1 cellular context compared by ENCODE assay signal in genomic region chr2:44542520-44542919, GRCh38.
TF ChIP-seq lines count a peak whose summit lies in the region.

No MANE protein-coding gene starts in this region.

TF ChIP-seq in K562, 482 proteins besides CTCF, POLR2A, EP300 and RAD21 (continued from another document):
- TF ChIP-seq, protein P1, sequence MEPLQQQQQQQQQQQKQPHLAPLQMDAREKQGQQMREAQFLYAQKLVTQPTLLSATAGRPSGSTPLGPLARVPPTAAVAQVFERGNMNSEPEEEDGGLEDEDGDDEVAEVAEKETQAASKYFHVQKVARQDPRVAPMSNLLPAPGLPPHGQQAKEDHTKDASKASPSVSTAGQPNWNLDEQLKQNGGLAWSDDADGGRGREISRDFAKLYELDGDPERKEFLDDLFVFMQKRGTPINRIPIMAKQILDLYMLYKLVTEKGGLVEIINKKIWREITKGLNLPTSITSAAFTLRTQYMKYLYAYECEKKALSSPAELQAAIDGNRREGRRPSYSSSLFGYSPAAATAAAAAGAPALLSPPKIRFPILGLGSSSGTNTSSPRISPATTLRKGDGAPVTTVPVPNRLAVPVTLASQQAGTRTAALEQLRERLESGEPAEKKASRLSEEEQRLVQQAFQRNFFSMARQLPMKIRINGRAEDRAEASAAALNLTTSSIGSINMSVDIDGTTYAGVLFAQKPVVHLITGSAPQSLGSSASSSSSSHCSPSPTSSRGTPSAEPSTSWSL (CRISPR knock-in tag; IDR thresholded peaks at IDR 0.05; ENCODE audit: borderline replicate concordance) = no peak
- TF ChIP-seq E2F3 (CRISPR knock-in tag; IDR thresholded peaks at IDR 0.05) = no peak
- TF ChIP-seq EP400 (IDR thresholded peaks at IDR 0.05) = peak; percentile 12; the same call in 1 of the 2 replicates
- TF ChIP-seq ZBTB9 (CRISPR knock-in tag; IDR thresholded peaks at IDR 0.05) = no peak
- TF ChIP-seq, protein P2, sequence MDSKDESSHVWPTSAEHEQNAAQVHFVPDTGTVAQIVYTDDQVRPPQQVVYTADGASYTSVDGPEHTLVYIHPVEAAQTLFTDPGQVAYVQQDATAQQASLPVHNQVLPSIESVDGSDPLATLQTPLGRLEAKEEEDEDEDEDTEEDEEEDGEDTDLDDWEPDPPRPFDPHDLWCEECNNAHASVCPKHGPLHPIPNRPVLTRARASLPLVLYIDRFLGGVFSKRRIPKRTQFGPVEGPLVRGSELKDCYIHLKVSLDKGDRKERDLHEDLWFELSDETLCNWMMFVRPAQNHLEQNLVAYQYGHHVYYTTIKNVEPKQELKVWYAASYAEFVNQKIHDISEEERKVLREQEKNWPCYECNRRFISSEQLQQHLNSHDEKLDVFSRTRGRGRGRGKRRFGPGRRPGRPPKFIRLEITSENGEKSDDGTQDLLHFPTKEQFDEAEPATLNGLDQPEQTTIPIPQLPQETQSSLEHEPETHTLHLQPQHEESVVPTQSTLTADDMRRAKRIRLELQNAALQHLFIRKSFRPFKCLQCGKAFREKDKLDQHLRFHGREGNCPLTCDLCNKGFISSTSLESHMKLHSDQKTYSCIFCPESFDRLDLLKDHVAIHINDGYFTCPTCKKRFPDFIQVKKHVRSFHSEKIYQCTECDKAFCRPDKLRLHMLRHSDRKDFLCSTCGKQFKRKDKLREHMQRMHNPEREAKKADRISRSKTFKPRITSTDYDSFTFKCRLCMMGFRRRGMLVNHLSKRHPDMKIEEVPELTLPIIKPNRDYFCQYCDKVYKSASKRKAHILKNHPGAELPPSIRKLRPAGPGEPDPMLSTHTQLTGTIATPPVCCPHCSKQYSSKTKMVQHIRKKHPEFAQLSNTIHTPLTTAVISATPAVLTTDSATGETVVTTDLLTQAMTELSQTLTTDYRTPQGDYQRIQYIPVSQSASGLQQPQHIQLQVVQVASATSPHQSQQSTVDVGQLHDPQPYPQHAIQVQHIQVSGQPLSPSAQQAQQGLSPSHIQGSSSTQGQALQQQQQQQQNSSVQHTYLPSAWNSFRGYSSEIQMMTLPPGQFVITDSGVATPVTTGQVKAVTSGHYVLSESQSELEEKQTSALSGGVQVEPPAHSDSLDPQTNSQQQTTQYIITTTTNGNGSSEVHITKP (IDR thresholded peaks at IDR 0.05; ENCODE audit: partially characterized antibody) = peak; percentile 84
- TF ChIP-seq FOXJ3 (CRISPR knock-in tag; IDR thresholded peaks at IDR 0.05) = no peak
- no peak for TF ChIP-seq ZKSCAN3 (CRISPR knock-in tag; IDR thresholded peaks at IDR 0.05)
- TF ChIP-seq PHF20 (IDR thresholded peaks at IDR 0.05; ENCODE audit: partially characterized antibody) = no peak
- TF ChIP-seq EWSR1 (IDR thresholded peaks at IDR 0.05; ENCODE audit: borderline replicate concordance, low read depth, partially characterized antibody) = no peak
- no peak for TF ChIP-seq ZNF232 (CRISPR knock-in tag; IDR thresholded peaks at IDR 0.05)
- TF ChIP-seq SETDB1 (IDR thresholded peaks at IDR 0.05; ENCODE audit: low read length) = no peak
- peak; percentile 61; the same call in 1 of the 2 replicates for TF ChIP-seq SMARCE1 (IDR thresholded peaks at IDR 0.05)
- no peak for TF ChIP-seq GTF3C2 (IDR thresholded peaks at IDR 0.05; ENCODE audit: borderline replicate concordance, extremely low read depth, insufficient read length)
- no peak for TF ChIP-seq TCF15 (CRISPR knock-in tag; IDR thresholded peaks at IDR 0.05)
- peak; percentile 61; the same call in 1 of the 2 replicates for TF ChIP-seq TAL1 (IDR thresholded peaks at IDR 0.05)
- no peak for TF ChIP-seq BDP1 (IDR thresholded peaks at IDR 0.05; ENCODE audit: insufficient read depth, insufficient read length)
- TF ChIP-seq ZC3H4 (CRISPR knock-in tag; IDR thresholded peaks at IDR 0.05; ENCODE audit: borderline replicate concordance) = no peak
- TF ChIP-seq ZBED1 (IDR thresholded peaks at IDR 0.05) = no peak
- no peak for TF ChIP-seq RFX1 (IDR thresholded peaks at IDR 0.05)
- TF ChIP-seq SMC3 (conservative IDR thresholded peaks at IDR 0.05; ENCODE audit: insufficient read depth, low read depth, low read length) = no peak
- no peak for TF ChIP-seq IFI16 (CRISPR knock-in tag; IDR thresholded peaks at IDR 0.05)
- peak; percentile 31; the same call in 1 of the 2 replicates for TF ChIP-seq GATAD2B (IDR thresholded peaks at IDR 0.05; ENCODE audit: borderline replicate concordance)
- TF ChIP-seq, protein P3, sequence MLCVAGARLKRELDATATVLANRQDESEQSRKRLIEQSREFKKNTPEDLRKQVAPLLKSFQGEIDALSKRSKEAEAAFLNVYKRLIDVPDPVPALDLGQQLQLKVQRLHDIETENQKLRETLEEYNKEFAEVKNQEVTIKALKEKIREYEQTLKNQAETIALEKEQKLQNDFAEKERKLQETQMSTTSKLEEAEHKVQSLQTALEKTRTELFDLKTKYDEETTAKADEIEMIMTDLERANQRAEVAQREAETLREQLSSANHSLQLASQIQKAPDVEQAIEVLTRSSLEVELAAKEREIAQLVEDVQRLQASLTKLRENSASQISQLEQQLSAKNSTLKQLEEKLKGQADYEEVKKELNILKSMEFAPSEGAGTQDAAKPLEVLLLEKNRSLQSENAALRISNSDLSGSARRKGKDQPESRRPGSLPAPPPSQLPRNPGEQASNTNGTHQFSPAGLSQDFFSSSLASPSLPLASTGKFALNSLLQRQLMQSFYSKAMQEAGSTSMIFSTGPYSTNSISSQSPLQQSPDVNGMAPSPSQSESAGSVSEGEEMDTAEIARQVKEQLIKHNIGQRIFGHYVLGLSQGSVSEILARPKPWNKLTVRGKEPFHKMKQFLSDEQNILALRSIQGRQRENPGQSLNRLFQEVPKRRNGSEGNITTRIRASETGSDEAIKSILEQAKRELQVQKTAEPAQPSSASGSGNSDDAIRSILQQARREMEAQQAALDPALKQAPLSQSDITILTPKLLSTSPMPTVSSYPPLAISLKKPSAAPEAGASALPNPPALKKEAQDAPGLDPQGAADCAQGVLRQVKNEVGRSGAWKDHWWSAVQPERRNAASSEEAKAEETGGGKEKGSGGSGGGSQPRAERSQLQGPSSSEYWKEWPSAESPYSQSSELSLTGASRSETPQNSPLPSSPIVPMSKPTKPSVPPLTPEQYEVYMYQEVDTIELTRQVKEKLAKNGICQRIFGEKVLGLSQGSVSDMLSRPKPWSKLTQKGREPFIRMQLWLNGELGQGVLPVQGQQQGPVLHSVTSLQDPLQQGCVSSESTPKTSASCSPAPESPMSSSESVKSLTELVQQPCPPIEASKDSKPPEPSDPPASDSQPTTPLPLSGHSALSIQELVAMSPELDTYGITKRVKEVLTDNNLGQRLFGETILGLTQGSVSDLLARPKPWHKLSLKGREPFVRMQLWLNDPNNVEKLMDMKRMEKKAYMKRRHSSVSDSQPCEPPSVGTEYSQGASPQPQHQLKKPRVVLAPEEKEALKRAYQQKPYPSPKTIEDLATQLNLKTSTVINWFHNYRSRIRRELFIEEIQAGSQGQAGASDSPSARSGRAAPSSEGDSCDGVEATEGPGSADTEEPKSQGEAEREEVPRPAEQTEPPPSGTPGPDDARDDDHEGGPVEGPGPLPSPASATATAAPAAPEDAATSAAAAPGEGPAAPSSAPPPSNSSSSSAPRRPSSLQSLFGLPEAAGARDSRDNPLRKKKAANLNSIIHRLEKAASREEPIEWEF (CRISPR knock-in tag; IDR thresholded peaks at IDR 0.05) = no peak
- TF ChIP-seq DIDO1 (tag; IDR thresholded peaks at IDR 0.05; ENCODE audit: low read depth) = no peak
- TF ChIP-seq SMAD4 (CRISPR knock-in tag; conservative IDR thresholded peaks at IDR 0.05) = peak; percentile 87
- TF ChIP-seq ZBTB2 (IDR thresholded peaks at IDR 0.05) = 0 out of 2 replicates have a peak, but pooled peaks have one; percentile 53
- TF ChIP-seq CCNT2 (IDR thresholded peaks at IDR 0.05; ENCODE audit: borderline replicate concordance, extremely low read depth, insufficient read length, low read depth, low read length) = peak; percentile 14
- no peak for TF ChIP-seq PYGO2 (tag; IDR thresholded peaks at IDR 0.05)
- no peak for TF ChIP-seq SP1 (CRISPR knock-in tag; IDR thresholded peaks at IDR 0.05)
- no peak for TF ChIP-seq ZNF584 (CRISPR knock-in tag; IDR thresholded peaks at IDR 0.05; ENCODE audit: low read depth)
- TF ChIP-seq SREBF1 (IDR thresholded peaks at IDR 0.05; ENCODE audit: borderline replicate concordance, low read depth, low read length) = no peak
- no peak for TF ChIP-seq ZNF57 (CRISPR knock-in tag; IDR thresholded peaks at IDR 0.05)
- TF ChIP-seq LCOR (CRISPR knock-in tag; IDR thresholded peaks at IDR 0.05) = no peak
- no peak for TF ChIP-seq HES1 (IDR thresholded peaks at IDR 0.05; ENCODE audit: low read depth)
- no peak for TF ChIP-seq TBP (optimal IDR thresholded peaks at IDR 0.05; ENCODE audit: low read depth, low read length)
- TF ChIP-seq GTF2A2 (tag; IDR thresholded peaks at IDR 0.05) = no peak
- TF ChIP-seq SMARCA4 (IDR thresholded peaks at IDR 0.05) = peak; percentile 82; the same call in 1 of the 2 replicates
